ENCODE assay signal across 22 cellular contexts in genomic region chr9:127222388-127223095, GRCh38.
"Had no signal": no experiment of that assay in that cellular context is flagged by ENCODE, and none has a peak within 500 bp of the region (broad histone marks: within the 10 kb centered on the region; RNA-seq: fewer than 3 reads in every experiment).

No MANE protein-coding gene starts in this region.

- H3K4me3 Mint-ChIP-seq: activated naive CD8-positive, alpha-beta T cell treated with anti-CD3 and anti-CD28 coated beads for 36 hours had no signal

- DNase-seq: activated CD4-positive, alpha-beta memory T cell treated with anti-CD3 and anti-CD28 coated beads, Interleukin-2, amount 10 ng/mL, durations not matched to agents 7 days and 5 days; activated naive CD4-positive, alpha-beta T cell; activated naive CD8-positive, alpha-beta T cell treated with anti-CD3 and anti-CD28 coated beads for 36 hours; activated T-cell treated with anti-CD3 and anti-CD28 coated beads, Interleukin-2, amount 50 U/mL, for 1 hour; amniotic stem cell; colonic mucosa; effector CD8-positive, alpha-beta T cell; immature natural killer cell; mucosa of descending colon; naive B cell; ovary; psoas muscle; right cardiac atrium; small intestine; stimulated activated CD4-positive, alpha-beta T cell treated with anti-CD3 and anti-CD28 coated beads, Interleukin-15, amount 100 ng/mL, for 24 hours; stimulated activated CD4-positive, alpha-beta T cell treated with anti-CD3 and anti-CD28 coated beads, Interleukin-2, amount 100 ng/mL, for 48 hours; T-helper 2 cell; testis; upper lobe of right lung had no signal

- H3K36me3 ChIP-seq: colonic mucosa, ovary, upper lobe of right lung had no signal

- H3K36me3 Mint-ChIP-seq: immature natural killer cell, memory B cell, naive B cell had no signal

- H3K9me3 Mint-ChIP-seq: activated CD4-positive, alpha-beta memory T cell treated with anti-CD3 and anti-CD28 coated beads, Interleukin-2, amount 10 ng/mL, durations not matched to agents 7 days and 5 days; activated naive CD8-positive, alpha-beta T cell treated with anti-CD3 and anti-CD28 coated beads for 36 hours; activated T-helper 17 cell treated with anti-CD3 and anti-CD28 coated beads, Interleukin-2, amount 50 U/mL, for 72 hours; immature natural killer cell; memory B cell had no signal

- H3K27ac ChIP-seq: colonic mucosa, ovary, psoas muscle, testis, upper lobe of right lung, VCaP had no signal

- H3K27me3 ChIP-seq: colonic mucosa, ovary, testis, upper lobe of right lung had no signal

- H3K9me3 ChIP-seq: colonic mucosa, mucosa of descending colon, ovary, psoas muscle, testis, upper lobe of right lung had no signal

- H3K4me3 ChIP-seq: colonic mucosa, mucosa of descending colon, ovary, psoas muscle, testis, upper lobe of right lung had no signal

- H3K27me3 Mint-ChIP-seq: memory B cell, naive B cell had no signal

- ATAC-seq: activated T-helper 17 cell treated with anti-CD3 and anti-CD28 coated beads, Interleukin-2, amount 50 U/mL, for 72 hours; mucosa of descending colon; psoas muscle; right cardiac atrium; upper lobe of right lung had no signal

- H3K27ac Mint-ChIP-seq: activated CD4-positive, alpha-beta memory T cell treated with anti-CD3 and anti-CD28 coated beads, Interleukin-2, amount 10 ng/mL, durations not matched to agents 7 days and 5 days; activated naive CD8-positive, alpha-beta T cell treated with anti-CD3 and anti-CD28 coated beads for 36 hours; activated T-helper 17 cell treated with anti-CD3 and anti-CD28 coated beads, Interleukin-2, amount 50 U/mL, for 72 hours; memory B cell had no signal

- H3K4me1 ChIP-seq: psoas muscle had no signal
